1 cellular context compared by ENCODE assay signal in the genomic region with DNA sequence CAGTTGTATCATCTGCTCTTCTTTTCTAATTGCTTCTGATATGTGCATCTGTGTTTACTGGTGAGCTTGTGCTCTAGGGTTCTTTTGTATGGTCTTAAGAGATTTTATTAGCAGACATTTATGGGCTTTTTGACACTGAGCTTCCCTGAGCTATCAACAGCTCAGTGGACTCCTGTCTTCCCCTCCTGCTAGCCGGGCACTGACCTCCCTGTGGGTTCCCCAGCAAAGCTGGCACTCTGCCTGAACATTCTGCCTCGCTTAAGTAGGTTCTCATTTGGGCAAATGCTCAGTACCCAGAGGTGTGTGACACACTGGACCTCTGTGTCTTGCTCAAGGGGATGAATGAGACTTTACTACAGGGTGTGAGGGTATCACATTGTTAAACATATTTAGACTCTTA.
TF ChIP-seq lines count a peak whose summit lies in the region.

No MANE protein-coding gene starts in this region.

TF ChIP-seq in HepG2, 621 proteins besides CTCF, POLR2A, EP300 and RAD21:
- TF ChIP-seq ESRRA (CRISPR knock-in tag; IDR thresholded peaks at IDR 0.05; ENCODE audit: low read depth) (no peak), ZZZ3 (CRISPR knock-in tag; IDR thresholded peaks at IDR 0.05; ENCODE audit: borderline replicate concordance) (no peak), PRMT3 (CRISPR knock-in tag; IDR thresholded peaks at IDR 0.05; ENCODE audit: borderline replicate concordance, low read depth) (no peak), TBX3 (IDR thresholded peaks at IDR 0.05; ENCODE audit: borderline replicate concordance) (no peak), CHCHD3 (CRISPR knock-in tag; IDR thresholded peaks at IDR 0.05) (no peak), TRIM24 (CRISPR knock-in tag; IDR thresholded peaks at IDR 0.05) (no peak), ZNF10 (CRISPR knock-in tag; IDR thresholded peaks at IDR 0.05; ENCODE audit: borderline replicate concordance, low read depth) (no peak), SP140L (CRISPR knock-in tag; IDR thresholded peaks at IDR 0.05; ENCODE audit: borderline replicate concordance) (no peak), ZNF350 (CRISPR knock-in tag; IDR thresholded peaks at IDR 0.05; ENCODE audit: borderline replicate concordance, low read depth) (no peak), ARHGAP35 (CRISPR knock-in tag; IDR thresholded peaks at IDR 0.05; ENCODE audit: borderline replicate concordance) (no peak)
- TF ChIP-seq, protein P1, sequence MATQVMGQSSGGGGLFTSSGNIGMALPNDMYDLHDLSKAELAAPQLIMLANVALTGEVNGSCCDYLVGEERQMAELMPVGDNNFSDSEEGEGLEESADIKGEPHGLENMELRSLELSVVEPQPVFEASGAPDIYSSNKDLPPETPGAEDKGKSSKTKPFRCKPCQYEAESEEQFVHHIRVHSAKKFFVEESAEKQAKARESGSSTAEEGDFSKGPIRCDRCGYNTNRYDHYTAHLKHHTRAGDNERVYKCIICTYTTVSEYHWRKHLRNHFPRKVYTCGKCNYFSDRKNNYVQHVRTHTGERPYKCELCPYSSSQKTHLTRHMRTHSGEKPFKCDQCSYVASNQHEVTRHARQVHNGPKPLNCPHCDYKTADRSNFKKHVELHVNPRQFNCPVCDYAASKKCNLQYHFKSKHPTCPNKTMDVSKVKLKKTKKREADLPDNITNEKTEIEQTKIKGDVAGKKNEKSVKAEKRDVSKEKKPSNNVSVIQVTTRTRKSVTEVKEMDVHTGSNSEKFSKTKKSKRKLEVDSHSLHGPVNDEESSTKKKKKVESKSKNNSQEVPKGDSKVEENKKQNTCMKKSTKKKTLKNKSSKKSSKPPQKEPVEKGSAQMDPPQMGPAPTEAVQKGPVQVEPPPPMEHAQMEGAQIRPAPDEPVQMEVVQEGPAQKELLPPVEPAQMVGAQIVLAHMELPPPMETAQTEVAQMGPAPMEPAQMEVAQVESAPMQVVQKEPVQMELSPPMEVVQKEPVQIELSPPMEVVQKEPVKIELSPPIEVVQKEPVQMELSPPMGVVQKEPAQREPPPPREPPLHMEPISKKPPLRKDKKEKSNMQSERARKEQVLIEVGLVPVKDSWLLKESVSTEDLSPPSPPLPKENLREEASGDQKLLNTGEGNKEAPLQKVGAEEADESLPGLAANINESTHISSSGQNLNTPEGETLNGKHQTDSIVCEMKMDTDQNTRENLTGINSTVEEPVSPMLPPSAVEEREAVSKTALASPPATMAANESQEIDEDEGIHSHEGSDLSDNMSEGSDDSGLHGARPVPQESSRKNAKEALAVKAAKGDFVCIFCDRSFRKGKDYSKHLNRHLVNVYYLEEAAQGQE (IDR thresholded peaks at IDR 0.05; ENCODE audit: borderline replicate concordance in 1 of 2, low read depth in 1 of 2, low read length in 2 of 2) = no peak
